Comparison of ENCODE assay signal across 7 cellular contexts in the genomic region with DNA sequence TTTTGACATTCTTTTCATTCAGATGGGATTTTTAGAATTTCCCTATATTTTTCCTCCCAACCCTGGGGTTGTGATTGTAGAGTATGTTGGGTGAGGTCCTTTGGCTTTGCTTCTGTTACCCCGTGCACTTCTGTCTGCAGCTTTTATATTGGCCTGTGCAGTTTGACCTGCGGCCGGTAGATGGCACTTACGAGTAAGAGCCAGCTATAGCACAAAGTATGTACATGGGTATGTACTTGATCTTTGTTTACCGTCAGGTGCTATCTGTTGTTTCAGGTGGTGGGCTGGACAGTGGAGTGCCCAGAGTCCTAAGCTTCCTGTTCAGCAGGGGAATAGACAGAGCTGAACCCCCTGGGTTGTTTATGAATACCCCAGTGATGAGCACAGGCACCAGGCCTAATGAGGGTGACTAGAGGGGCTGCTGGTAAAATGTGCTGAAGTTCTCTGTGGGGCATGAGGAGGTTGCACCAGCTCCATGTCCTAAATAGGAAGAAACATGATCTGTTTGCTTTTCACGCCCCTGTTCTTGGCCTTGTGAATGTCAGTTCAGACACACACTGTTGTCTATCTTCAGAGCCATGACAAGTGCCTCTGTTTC. TPM values are rescaled to one million over a fixed set of nuclear protein-coding genes. Genes with fewer than 3 reads are reported as not detected.
DNase-seq lines count a peak whose midpoint lies in the region; ATAC-seq, FAIRE-seq and TF ChIP-seq lines count a peak whose summit lies in the region.

No MANE protein-coding gene starts in this region.

- no peaks in the 10 kb centered on the region for H3K79me2 ChIP-seq in fibroblast of lung (ENCODE audit: control insufficient read depth, insufficient read depth, low read length)

- no peak overlapping the region for H3K27ac ChIP-seq in fibroblast of lung (ENCODE audit: insufficient read depth, low read length)
- H3K27ac ChIP-seq in spleen = no peak overlapping the region

- no peaks in the 10 kb centered on the region for H4K20me1 ChIP-seq in fibroblast of lung (ENCODE audit: control insufficient read depth, extremely low read depth, insufficient read depth, low read length)

- H3K36me3 ChIP-seq in fibroblast of lung (ENCODE audit: control insufficient read depth, insufficient read depth, low read length) (no peaks in the 10 kb centered on the region), spleen (no peaks in the 10 kb centered on the region)

- TF ChIP-seq CTCF in fibroblast of lung (conservative IDR thresholded peaks at IDR 0.05 in 1 of 2, IDR thresholded peaks at IDR 0.05 in 1 of 2; ENCODE audit: low read depth in 1 of 2, low read length in 2 of 2) = peak; percentile 78 to 94
- TF ChIP-seq CTCF in spleen (IDR thresholded peaks at IDR 0.05 in 8 of 11, conservative IDR thresholded peaks at IDR 0.05 in 3 of 11) = peak in 9 of 11 experiments; percentile 7 to 70 (median 56)

- H3K9me3 ChIP-seq in fibroblast of lung (ENCODE audit: control insufficient read depth, insufficient read depth, low read depth, low read length) (no peaks in the 10 kb centered on the region), spleen (peaks cover 0 to 26% (median 20%) of the 10 kb centered on the region in 8 donors)

- H3K4me1 ChIP-seq in fibroblast of lung (ENCODE audit: control insufficient read depth, extremely low read depth, insufficient read depth, low read length) = no peaks in the 10 kb centered on the region
- no peaks in the 10 kb centered on the region for H3K4me1 ChIP-seq in spleen

- DNase-seq in OCI-M1 (lab: John Stamatoyannopoulos, UW) (peak; percentile 70), fibroblast of lung (ENCODE audit: low read depth in 2 of 2) (peak; percentile 40), spleen (no peak), putamen (ENCODE audit: low spot score) (no peak)

- H3K9ac ChIP-seq in fibroblast of lung (ENCODE audit: insufficient read depth, low read length) = no peak overlapping the region

- H3K27me3 ChIP-seq in fibroblast of lung (ENCODE audit: control insufficient read depth, insufficient read depth, low read length) (no peaks in the 10 kb centered on the region), spleen (replicated peaks in 1 of 7) (no peaks in the 10 kb centered on the region)

- no peak for TF ChIP-seq POLR2A in spleen (IDR thresholded peaks at IDR 0.05)

- intact Hi-C loops in spleen (cut with DNase I; ENCODE audit: low total_unique reads) = no loop called here

- WGBS in spleen, 5 donors = 39 to 76% (median 67%) methylated on average over 6 of the region's 6 CpGs

- no peak overlapping the region for H2AFZ ChIP-seq in fibroblast of lung (ENCODE audit: low read length)

- FAIRE-seq in G401.6 (lab: Jason Lieb, UNC) = peak; percentile 69

- ATAC-seq in GM19395 (IDR thresholded peaks at IDR 0.05; ENCODE audit: unreplicated experiment) = peak; percentile 95
- ATAC-seq in HG03175 (IDR thresholded peaks at IDR 0.05; ENCODE audit: unreplicated experiment) = peak; percentile 94

- no peak overlapping the region for H3K4me3 ChIP-seq in fibroblast of lung (replicated peaks in 1 of 4; ENCODE audit: control extremely low read depth in 1 of 4, insufficient read depth in 1 of 4, low read depth in 3 of 4, low read length in 4 of 4)
- no peak overlapping the region for H3K4me3 ChIP-seq in spleen

- no peak overlapping the region for H3K4me2 ChIP-seq in fibroblast of lung (ENCODE audit: extremely low read depth, insufficient read depth, low read length)

RNA-seq across cellular contexts. Expression of a gene that starts 58.9 kb away (rescaled TPM):
- 7.4 and 10.2 TPM in 2 replicates for total RNA-seq in fibroblast of lung
- 7.0 and 8.1 TPM in 2 replicates for polyA plus RNA-seq in fibroblast of lung
- 4.6 and 4.9 TPM in 2 replicates for polyA plus RNA-seq in fibroblast of lung (2012)
- 5.4 and 5.5 TPM in 2 replicates for polyA minus RNA-seq in fibroblast of lung (ENCODE audit: low replicate concordance)
- total RNA-seq in spleen = 10 to 100 TPM in 6 of 7 donors, 1 to 10 TPM in 1; 8.7 to 16.9 (median 13.3) TPM
- polyA plus RNA-seq in spleen = 10 to 100 TPM; 12.7 to 15.5 (median 13.2) TPM

Comparison
In these comparisons a context has a peak if more than half of its experiments do, and no peak if none do; other contexts are left out.
1. DNase-seq: peak in OCI-M1 (single experiment) and fibroblast of lung (2 of 2); none in spleen (single experiment) and putamen (single experiment).